1 cellular context compared by ENCODE assay signal in the genomic region with DNA sequence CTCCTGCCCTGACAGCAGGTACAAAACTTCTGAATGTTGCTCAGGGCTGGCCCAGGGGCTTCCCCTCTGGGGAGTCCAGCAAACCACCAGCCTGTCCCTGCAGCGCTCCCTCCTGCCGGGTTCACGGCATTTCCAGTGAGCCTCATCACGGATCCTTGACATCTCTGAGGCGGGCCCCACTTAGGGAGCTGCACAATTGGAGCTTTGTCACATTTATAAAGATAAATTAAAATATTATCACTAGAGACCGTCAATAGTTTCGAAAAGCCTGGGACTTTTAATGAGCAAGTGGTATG.
TF ChIP-seq lines count a peak whose summit lies in the region.

No MANE protein-coding gene starts in this region.

TF ChIP-seq in IMR-90, 13 proteins besides CTCF, POLR2A, EP300 and RAD21 (continued from another document):
- TF ChIP-seq, protein P1, sequence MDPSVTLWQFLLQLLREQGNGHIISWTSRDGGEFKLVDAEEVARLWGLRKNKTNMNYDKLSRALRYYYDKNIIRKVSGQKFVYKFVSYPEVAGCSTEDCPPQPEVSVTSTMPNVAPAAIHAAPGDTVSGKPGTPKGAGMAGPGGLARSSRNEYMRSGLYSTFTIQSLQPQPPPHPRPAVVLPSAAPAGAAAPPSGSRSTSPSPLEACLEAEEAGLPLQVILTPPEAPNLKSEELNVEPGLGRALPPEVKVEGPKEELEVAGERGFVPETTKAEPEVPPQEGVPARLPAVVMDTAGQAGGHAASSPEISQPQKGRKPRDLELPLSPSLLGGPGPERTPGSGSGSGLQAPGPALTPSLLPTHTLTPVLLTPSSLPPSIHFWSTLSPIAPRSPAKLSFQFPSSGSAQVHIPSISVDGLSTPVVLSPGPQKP (IDR thresholded peaks at IDR 0.05; ENCODE audit: borderline replicate concordance, low read depth, low read length), result no peak
- no peak for TF ChIP-seq CEBPB (IDR thresholded peaks at IDR 0.05; ENCODE audit: low read depth, low read length)
- no peak for TF ChIP-seq NFE2L2 (IDR thresholded peaks at IDR 0.05; ENCODE audit: low read depth, low read length)
- no peak for TF ChIP-seq BHLHE40 (IDR thresholded peaks at IDR 0.05; ENCODE audit: low read depth, low read length)
- no peak for TF ChIP-seq RCOR1 (IDR thresholded peaks at IDR 0.05; ENCODE audit: insufficient replicate concordance, low read length)
- no peak for TF ChIP-seq RFX5 (IDR thresholded peaks at IDR 0.05; ENCODE audit: low read depth, low read length)
